Comparison of ENCODE assay signal across 1 cellular context in the genomic region with DNA sequence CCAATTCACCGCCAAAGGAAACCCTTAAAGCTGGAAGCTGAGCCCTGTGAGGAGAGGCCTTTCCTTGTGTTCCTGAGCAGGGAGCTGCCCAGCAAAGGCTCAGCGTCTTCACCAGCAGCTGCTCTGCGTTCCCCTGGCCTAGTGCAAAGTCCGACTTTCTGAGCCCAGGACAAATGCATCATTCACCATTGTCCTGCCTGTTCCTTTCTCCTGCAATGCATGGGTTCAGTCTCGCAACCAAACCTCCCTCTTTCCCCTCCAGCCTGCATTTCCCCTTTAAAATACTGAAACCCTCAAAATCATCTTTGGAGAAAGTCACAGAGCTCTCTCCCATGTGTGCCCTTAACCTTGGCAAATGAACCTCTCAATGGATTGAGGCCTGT.
TF ChIP-seq lines count a peak whose summit lies in the region.

No MANE protein-coding gene starts in this region.

TF ChIP-seq in HepG2, 621 proteins besides CTCF, POLR2A, EP300 and RAD21 (continued from another document and continues in another):
- TF ChIP-seq, protein P1, sequence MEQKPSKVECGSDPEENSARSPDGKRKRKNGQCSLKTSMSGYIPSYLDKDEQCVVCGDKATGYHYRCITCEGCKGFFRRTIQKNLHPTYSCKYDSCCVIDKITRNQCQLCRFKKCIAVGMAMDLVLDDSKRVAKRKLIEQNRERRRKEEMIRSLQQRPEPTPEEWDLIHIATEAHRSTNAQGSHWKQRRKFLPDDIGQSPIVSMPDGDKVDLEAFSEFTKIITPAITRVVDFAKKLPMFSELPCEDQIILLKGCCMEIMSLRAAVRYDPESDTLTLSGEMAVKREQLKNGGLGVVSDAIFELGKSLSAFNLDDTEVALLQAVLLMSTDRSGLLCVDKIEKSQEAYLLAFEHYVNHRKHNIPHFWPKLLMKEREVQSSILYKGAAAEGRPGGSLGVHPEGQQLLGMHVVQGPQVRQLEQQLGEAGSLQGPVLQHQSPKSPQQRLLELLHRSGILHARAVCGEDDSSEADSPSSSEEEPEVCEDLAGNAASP (CRISPR knock-in tag; IDR thresholded peaks at IDR 0.05; ENCODE audit: borderline replicate concordance), result no peak
- no peak for TF ChIP-seq ZNF343 (CRISPR knock-in tag; IDR thresholded peaks at IDR 0.05)
- TF ChIP-seq PAF1 (CRISPR knock-in tag; IDR thresholded peaks at IDR 0.05), result no peak
- TF ChIP-seq U2AF1 (optimal IDR thresholded peaks at IDR 0.05; ENCODE audit: low read depth, low read length), result no peak
- no peak for TF ChIP-seq CHD2 (IDR thresholded peaks at IDR 0.05; ENCODE audit: low read depth, low read length)
- no peak for TF ChIP-seq ZNF160 (CRISPR knock-in tag; IDR thresholded peaks at IDR 0.05)
- no peak for TF ChIP-seq WIZ (CRISPR knock-in tag; IDR thresholded peaks at IDR 0.05)
- TF ChIP-seq ZNF24 (IDR thresholded peaks at IDR 0.05), result no peak
- no peak for TF ChIP-seq ZNF660 (CRISPR knock-in tag; IDR thresholded peaks at IDR 0.05; ENCODE audit: borderline replicate concordance, low read depth)
- peak; percentile 28; the same call in 1 of the 2 replicates for TF ChIP-seq TAF1 (CRISPR knock-in tag; IDR thresholded peaks at IDR 0.05)
- no peak for TF ChIP-seq KAT2B (IDR thresholded peaks at IDR 0.05; ENCODE audit: borderline replicate concordance, low read depth, low read length)
- TF ChIP-seq, protein P2, sequence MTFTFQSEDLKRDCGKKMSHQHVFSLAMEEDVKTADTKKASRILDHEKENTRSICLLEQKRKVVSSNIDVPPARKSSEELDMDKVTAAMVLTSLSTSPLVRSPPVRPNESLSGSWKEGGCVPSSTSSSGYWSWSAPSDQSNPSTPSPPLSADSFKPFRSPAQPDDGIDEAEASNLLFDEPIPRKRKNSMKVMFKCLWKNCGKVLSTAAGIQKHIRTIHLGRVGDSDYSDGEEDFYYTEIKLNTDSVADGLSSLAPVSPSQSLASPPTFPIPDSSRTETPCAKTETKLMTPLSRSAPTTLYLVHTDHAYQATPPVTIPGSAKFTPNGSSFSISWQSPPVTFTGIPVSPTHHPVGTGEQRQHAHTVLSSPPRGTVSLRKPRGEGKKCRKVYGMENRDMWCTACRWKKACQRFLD (CRISPR knock-in tag; IDR thresholded peaks at IDR 0.05; ENCODE audit: borderline replicate concordance), result no peak
- TF ChIP-seq HOXA5 (CRISPR knock-in tag; IDR thresholded peaks at IDR 0.05), result no peak
- no peak for TF ChIP-seq ZNF562 (CRISPR knock-in tag; IDR thresholded peaks at IDR 0.05; ENCODE audit: borderline replicate concordance)
- TF ChIP-seq SALL1 (CRISPR knock-in tag; IDR thresholded peaks at IDR 0.05), result peak; percentile 55
- peak; percentile 36; the same call in 1 of the 2 replicates for TF ChIP-seq ELF3 (CRISPR knock-in tag; IDR thresholded peaks at IDR 0.05)
- TF ChIP-seq ZNF672 (CRISPR knock-in tag; IDR thresholded peaks at IDR 0.05), result no peak
- TF ChIP-seq EHMT2 (IDR thresholded peaks at IDR 0.05; ENCODE audit: borderline replicate concordance, low read depth, low read length), result no peak
- no peak for TF ChIP-seq ZSCAN22 (CRISPR knock-in tag; IDR thresholded peaks at IDR 0.05)
- TF ChIP-seq HNF4G (IDR thresholded peaks at IDR 0.05; ENCODE audit: borderline replicate concordance, low read depth, low read length), result peak; percentile 88
- TF ChIP-seq HNF4G (CRISPR knock-in tag; IDR thresholded peaks at IDR 0.05; ENCODE audit: borderline replicate concordance, low read depth), result peak; percentile 51; the same call in 1 of the 2 replicates
- TF ChIP-seq, protein P3, sequence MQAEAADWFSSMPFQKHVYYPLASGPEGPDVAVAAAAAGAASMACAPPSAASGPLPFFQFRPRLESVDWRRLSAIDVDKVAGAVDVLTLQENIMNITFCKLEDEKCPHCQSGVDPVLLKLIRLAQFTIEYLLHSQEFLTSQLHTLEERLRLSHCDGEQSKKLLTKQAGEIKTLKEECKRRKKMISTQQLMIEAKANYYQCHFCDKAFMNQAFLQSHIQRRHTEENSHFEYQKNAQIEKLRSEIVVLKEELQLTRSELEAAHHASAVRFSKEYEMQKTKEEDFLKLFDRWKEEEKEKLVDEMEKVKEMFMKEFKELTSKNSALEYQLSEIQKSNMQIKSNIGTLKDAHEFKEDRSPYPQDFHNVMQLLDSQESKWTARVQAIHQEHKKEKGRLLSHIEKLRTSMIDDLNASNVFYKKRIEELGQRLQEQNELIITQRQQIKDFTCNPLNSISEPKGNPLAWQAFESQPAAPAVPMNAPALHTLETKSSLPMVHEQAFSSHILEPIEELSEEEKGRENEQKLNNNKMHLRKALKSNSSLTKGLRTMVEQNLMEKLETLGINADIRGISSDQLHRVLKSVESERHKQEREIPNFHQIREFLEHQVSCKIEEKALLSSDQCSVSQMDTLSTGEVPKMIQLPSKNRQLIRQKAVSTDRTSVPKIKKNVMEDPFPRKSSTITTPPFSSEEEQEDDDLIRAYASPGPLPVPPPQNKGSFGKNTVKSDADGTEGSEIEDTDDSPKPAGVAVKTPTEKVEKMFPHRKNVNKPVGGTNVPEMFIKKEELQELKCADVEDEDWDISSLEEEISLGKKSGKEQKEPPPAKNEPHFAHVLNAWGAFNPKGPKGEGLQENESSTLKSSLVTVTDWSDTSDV (CRISPR knock-in tag; IDR thresholded peaks at IDR 0.05), result no peak
- no peak for TF ChIP-seq TBP (CRISPR knock-in tag; IDR thresholded peaks at IDR 0.05)
- TF ChIP-seq, protein P4, sequence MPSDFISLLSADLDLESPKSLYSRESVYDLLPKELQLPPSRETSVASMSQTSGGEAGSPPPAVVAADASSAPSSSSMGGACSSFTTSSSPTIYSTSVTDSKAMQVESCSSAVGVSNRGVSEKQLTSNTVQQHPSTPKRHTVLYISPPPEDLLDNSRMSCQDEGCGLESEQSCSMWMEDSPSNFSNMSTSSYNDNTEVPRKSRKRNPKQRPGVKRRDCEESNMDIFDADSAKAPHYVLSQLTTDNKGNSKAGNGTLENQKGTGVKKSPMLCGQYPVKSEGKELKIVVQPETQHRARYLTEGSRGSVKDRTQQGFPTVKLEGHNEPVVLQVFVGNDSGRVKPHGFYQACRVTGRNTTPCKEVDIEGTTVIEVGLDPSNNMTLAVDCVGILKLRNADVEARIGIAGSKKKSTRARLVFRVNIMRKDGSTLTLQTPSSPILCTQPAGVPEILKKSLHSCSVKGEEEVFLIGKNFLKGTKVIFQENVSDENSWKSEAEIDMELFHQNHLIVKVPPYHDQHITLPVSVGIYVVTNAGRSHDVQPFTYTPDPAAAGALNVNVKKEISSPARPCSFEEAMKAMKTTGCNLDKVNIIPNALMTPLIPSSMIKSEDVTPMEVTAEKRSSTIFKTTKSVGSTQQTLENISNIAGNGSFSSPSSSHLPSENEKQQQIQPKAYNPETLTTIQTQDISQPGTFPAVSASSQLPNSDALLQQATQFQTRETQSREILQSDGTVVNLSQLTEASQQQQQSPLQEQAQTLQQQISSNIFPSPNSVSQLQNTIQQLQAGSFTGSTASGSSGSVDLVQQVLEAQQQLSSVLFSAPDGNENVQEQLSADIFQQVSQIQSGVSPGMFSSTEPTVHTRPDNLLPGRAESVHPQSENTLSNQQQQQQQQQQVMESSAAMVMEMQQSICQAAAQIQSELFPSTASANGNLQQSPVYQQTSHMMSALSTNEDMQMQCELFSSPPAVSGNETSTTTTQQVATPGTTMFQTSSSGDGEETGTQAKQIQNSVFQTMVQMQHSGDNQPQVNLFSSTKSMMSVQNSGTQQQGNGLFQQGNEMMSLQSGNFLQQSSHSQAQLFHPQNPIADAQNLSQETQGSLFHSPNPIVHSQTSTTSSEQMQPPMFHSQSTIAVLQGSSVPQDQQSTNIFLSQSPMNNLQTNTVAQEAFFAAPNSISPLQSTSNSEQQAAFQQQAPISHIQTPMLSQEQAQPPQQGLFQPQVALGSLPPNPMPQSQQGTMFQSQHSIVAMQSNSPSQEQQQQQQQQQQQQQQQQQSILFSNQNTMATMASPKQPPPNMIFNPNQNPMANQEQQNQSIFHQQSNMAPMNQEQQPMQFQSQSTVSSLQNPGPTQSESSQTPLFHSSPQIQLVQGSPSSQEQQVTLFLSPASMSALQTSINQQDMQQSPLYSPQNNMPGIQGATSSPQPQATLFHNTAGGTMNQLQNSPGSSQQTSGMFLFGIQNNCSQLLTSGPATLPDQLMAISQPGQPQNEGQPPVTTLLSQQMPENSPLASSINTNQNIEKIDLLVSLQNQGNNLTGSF (CRISPR knock-in tag; IDR thresholded peaks at IDR 0.05), result no peak
- TF ChIP-seq RAD51 (IDR thresholded peaks at IDR 0.05; ENCODE audit: borderline replicate concordance), result no peak
- no peak for TF ChIP-seq ZNF383 (CRISPR knock-in tag; IDR thresholded peaks at IDR 0.05; ENCODE audit: borderline replicate concordance)
- TF ChIP-seq RARG (CRISPR knock-in tag; IDR thresholded peaks at IDR 0.05; ENCODE audit: low read depth), result no peak
- TF ChIP-seq NFE2L1 (CRISPR knock-in tag; IDR thresholded peaks at IDR 0.05; ENCODE audit: borderline replicate concordance), result no peak
- 0 out of 2 replicates have a peak, but pooled peaks have one; percentile 25 for TF ChIP-seq PHF8 (CRISPR knock-in tag; IDR thresholded peaks at IDR 0.05)
- TF ChIP-seq ZNF20 (CRISPR knock-in tag; IDR thresholded peaks at IDR 0.05), result no peak
- no peak for TF ChIP-seq ZNF670 (CRISPR knock-in tag; IDR thresholded peaks at IDR 0.05; ENCODE audit: borderline replicate concordance)
- no peak for TF ChIP-seq ZNF737 (CRISPR knock-in tag; IDR thresholded peaks at IDR 0.05; ENCODE audit: borderline replicate concordance)
- TF ChIP-seq MYC (CRISPR knock-in tag; IDR thresholded peaks at IDR 0.05; ENCODE audit: borderline replicate concordance), result no peak
- no peak for TF ChIP-seq ZNF772 (CRISPR knock-in tag; IDR thresholded peaks at IDR 0.05)
- TF ChIP-seq ZNF768 (CRISPR knock-in tag; IDR thresholded peaks at IDR 0.05), result no peak
- TF ChIP-seq HNRNPK (IDR thresholded peaks at IDR 0.05; ENCODE audit: low read depth, low read length, poor library complexity, severe bottlenecking), result no peak
- no peak for TF ChIP-seq ZNF530 (CRISPR knock-in tag; IDR thresholded peaks at IDR 0.05; ENCODE audit: low read depth)
- TF ChIP-seq, protein P5, sequence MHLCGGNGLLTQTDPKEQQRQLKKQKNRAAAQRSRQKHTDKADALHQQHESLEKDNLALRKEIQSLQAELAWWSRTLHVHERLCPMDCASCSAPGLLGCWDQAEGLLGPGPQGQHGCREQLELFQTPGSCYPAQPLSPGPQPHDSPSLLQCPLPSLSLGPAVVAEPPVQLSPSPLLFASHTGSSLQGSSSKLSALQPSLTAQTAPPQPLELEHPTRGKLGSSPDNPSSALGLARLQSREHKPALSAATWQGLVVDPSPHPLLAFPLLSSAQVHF (CRISPR knock-in tag; IDR thresholded peaks at IDR 0.05), result no peak
- TF ChIP-seq, protein P6, sequence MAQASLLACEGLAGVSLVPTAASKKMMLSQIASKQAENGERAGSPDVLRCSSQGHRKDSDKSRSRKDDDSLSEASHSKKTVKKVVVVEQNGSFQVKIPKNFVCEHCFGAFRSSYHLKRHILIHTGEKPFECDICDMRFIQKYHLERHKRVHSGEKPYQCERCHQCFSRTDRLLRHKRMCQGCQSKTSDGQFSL (CRISPR knock-in tag; IDR thresholded peaks at IDR 0.05), result no peak
- TF ChIP-seq, protein P7, sequence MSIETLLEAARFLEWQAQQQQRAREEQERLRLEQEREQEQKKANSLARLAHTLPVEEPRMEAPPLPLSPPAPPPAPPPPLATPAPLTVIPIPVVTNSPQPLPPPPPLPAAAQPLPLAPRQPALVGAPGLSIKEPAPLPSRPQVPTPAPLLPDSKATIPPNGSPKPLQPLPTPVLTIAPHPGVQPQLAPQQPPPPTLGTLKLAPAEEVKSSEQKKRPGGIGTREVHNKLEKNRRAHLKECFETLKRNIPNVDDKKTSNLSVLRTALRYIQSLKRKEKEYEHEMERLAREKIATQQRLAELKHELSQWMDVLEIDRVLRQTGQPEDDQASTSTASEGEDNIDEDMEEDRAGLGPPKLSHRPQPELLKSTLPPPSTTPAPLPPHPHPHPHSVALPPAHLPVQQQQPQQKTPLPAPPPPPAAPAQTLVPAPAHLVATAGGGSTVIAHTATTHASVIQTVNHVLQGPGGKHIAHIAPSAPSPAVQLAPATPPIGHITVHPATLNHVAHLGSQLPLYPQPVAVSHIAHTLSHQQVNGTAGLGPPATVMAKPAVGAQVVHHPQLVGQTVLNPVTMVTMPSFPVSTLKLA (IDR thresholded peaks at IDR 0.05), result no peak
- TF ChIP-seq, protein P8, sequence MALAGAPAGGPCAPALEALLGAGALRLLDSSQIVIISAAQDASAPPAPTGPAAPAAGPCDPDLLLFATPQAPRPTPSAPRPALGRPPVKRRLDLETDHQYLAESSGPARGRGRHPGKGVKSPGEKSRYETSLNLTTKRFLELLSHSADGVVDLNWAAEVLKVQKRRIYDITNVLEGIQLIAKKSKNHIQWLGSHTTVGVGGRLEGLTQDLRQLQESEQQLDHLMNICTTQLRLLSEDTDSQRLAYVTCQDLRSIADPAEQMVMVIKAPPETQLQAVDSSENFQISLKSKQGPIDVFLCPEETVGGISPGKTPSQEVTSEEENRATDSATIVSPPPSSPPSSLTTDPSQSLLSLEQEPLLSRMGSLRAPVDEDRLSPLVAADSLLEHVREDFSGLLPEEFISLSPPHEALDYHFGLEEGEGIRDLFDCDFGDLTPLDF (CRISPR knock-in tag; IDR thresholded peaks at IDR 0.05), result no peak
- TF ChIP-seq ZBTB7B (CRISPR knock-in tag; IDR thresholded peaks at IDR 0.05), result no peak
